ENCODE assay signal across 1 cellular context in genomic region chr4:99088485-99089365, GRCh38.
TF ChIP-seq lines count a peak whose summit lies in the region.

Gene ADH5 (minus strand): TSS chr4:99088788. CDS start chr4:99088700, 88 bp downstream.

TF ChIP-seq in H1, 55 proteins besides CTCF, POLR2A, EP300 and RAD21:
- 0 out of 2 replicates have a peak, but pooled peaks have one; percentile 27 for TF ChIP-seq KDM5A (IDR thresholded peaks at IDR 0.05; ENCODE audit: low read length)
- no peak for TF ChIP-seq KDM4A (IDR thresholded peaks at IDR 0.05; ENCODE audit: low read depth, low read length, severe bottlenecking)
- no peak for TF ChIP-seq EGR1 (IDR thresholded peaks at IDR 0.05; ENCODE audit: borderline replicate concordance, low read depth, low read length)
- TF ChIP-seq ATF2 (IDR thresholded peaks at IDR 0.05; ENCODE audit: low read length): no peak
- 0 out of 4 replicates have a peak, but pooled peaks of 1 of the 2 experiments have one; percentile 24 for TF ChIP-seq SIN3A (conservative IDR thresholded peaks at IDR 0.05 in 1 of 2, IDR thresholded peaks at IDR 0.05 in 1 of 2; ENCODE audit: low read depth in 1 of 2, low read length in 2 of 2)
- TF ChIP-seq TEAD4 (IDR thresholded peaks at IDR 0.05; ENCODE audit: low read depth, low read length): no peak
- TF ChIP-seq CBX8 (IDR thresholded peaks at IDR 0.05; ENCODE audit: borderline replicate concordance, low read depth, low read length): no peak
- no peak for TF ChIP-seq GABPA (IDR thresholded peaks at IDR 0.05; ENCODE audit: borderline replicate concordance, insufficient read depth, low read length)
- TF ChIP-seq TAF1 (IDR thresholded peaks at IDR 0.05; ENCODE audit: low read depth, low read length): peak; percentile 88
- no peak for TF ChIP-seq BACH1 (IDR thresholded peaks at IDR 0.05; ENCODE audit: low read length)
- no peak for TF ChIP-seq BRCA1 (IDR thresholded peaks at IDR 0.05; ENCODE audit: low read depth, low read length)
- peak; percentile 91 for TF ChIP-seq POLR2AphosphoS5 (IDR thresholded peaks at IDR 0.05; ENCODE audit: low read depth, low read length)
- peak; percentile 82 for TF ChIP-seq TAF7 (optimal IDR thresholded peaks at IDR 0.05; ENCODE audit: borderline replicate concordance, low read depth, low read length)
- no peak for TF ChIP-seq ZNF274 (IDR thresholded peaks at IDR 0.05; ENCODE audit: borderline replicate concordance, extremely low read depth, low read length)
- TF ChIP-seq SP4 (IDR thresholded peaks at IDR 0.05; ENCODE audit: low read length): no peak
- TF ChIP-seq FOSL1 (IDR thresholded peaks at IDR 0.05; ENCODE audit: insufficient read depth, low read depth, low read length): no peak
- TF ChIP-seq CHD7 (IDR thresholded peaks at IDR 0.05; ENCODE audit: insufficient replicate concordance, low read length): no peak
- TF ChIP-seq SRF (IDR thresholded peaks at IDR 0.05; ENCODE audit: low read depth, low read length): no peak
- TF ChIP-seq CREB1 (IDR thresholded peaks at IDR 0.05): peak; percentile 41; the same call in 1 of the 2 replicates
- TF ChIP-seq HDAC6 (IDR thresholded peaks at IDR 0.05; ENCODE audit: low read depth, low read length): no peak
- TF ChIP-seq YY1 (IDR thresholded peaks at IDR 0.05; ENCODE audit: low read depth, low read length): peak; percentile 78
- TF ChIP-seq ASH2L (IDR thresholded peaks at IDR 0.05; ENCODE audit: low read length): peak; percentile 88
- no peak for TF ChIP-seq RFX5 (IDR thresholded peaks at IDR 0.05; ENCODE audit: borderline replicate concordance, low read depth, low read length)
- no peak for TF ChIP-seq SIX5 (IDR thresholded peaks at IDR 0.05; ENCODE audit: low read depth, low read length)
- TF ChIP-seq ATF3 (IDR thresholded peaks at IDR 0.05; ENCODE audit: insufficient read depth, low read depth, low read length): no peak
- TF ChIP-seq GTF2F1 (IDR thresholded peaks at IDR 0.05; ENCODE audit: borderline replicate concordance, low read depth, low read length): no peak
- no peak for TF ChIP-seq SP1 (IDR thresholded peaks at IDR 0.05; ENCODE audit: low read depth, low read length)
- no peak for TF ChIP-seq KDM1A (IDR thresholded peaks at IDR 0.05; ENCODE audit: borderline replicate concordance, low read length)
- TF ChIP-seq CBX5 (IDR thresholded peaks at IDR 0.05; ENCODE audit: low read depth, low read length): no peak
- TF ChIP-seq TBP (IDR thresholded peaks at IDR 0.05; ENCODE audit: low read depth, low read length): peak; percentile 69
- TF ChIP-seq SUZ12 (IDR thresholded peaks at IDR 0.05; ENCODE audit: low read length): no peak
- peak; percentile 5; the same call in 1 of the 2 replicates for TF ChIP-seq RBBP5 (IDR thresholded peaks at IDR 0.05; ENCODE audit: borderline replicate concordance, low read depth, low read length)
- no peak for TF ChIP-seq RNF2 (IDR thresholded peaks at IDR 0.05; ENCODE audit: borderline replicate concordance, low read depth, low read length, missing control alignments, poor library complexity, severe bottlenecking)
- peak; percentile 80 for TF ChIP-seq MAX (IDR thresholded peaks at IDR 0.05)
- no peak for TF ChIP-seq NRF1 (IDR thresholded peaks at IDR 0.05; ENCODE audit: low read depth, low read length)
- no peak for TF ChIP-seq TCF12 (IDR thresholded peaks at IDR 0.05; ENCODE audit: low read depth, low read length)
- no peak for TF ChIP-seq BCL11A (IDR thresholded peaks at IDR 0.05; ENCODE audit: low read depth in 2 of 2, low read length in 2 of 2)
- TF ChIP-seq JUND (IDR thresholded peaks at IDR 0.05; ENCODE audit: low read length): no peak
- TF ChIP-seq NANOG (IDR thresholded peaks at IDR 0.05; ENCODE audit: insufficient read depth, low read depth, low read length, poor library complexity, severe bottlenecking): no peak
- TF ChIP-seq CEBPB (IDR thresholded peaks at IDR 0.05; ENCODE audit: low read depth, low read length): no peak
- no peak for TF ChIP-seq CHD2 (IDR thresholded peaks at IDR 0.05; ENCODE audit: low read length)
- no peak for TF ChIP-seq USF2 (IDR thresholded peaks at IDR 0.05; ENCODE audit: low read length)
- TF ChIP-seq PHF8 (conservative IDR thresholded peaks at IDR 0.05; ENCODE audit: low read depth, low read length): peak; percentile 86
